In the genomic region with DNA sequence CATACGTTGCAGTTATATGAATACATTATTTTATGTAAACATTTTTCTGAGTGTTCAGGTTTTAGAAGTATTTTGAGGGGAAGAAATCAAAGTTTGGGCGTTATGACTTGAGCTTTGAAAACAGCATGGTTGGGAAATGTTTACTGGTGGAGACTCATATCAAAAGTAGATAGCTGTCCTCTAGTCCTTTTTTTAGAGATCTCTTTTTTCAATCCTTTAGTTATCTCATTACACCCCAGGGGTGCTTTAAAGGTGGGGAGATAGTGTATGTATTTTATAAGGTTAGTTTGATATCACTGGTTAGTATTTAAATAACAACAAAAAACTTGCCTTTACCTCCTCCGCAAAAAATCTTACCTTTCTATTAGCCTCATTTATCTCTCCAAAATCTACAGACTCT, we compare ENCODE assay signal across 11 cellular contexts. TPM values are rescaled to one million over a fixed set of nuclear protein-coding genes. Genes with fewer than 3 reads are reported as not detected.
DNase-seq lines count a peak whose midpoint lies in the region; ATAC-seq and TF ChIP-seq lines count a peak whose summit lies in the region.
"Had no signal": no experiment of that assay in that cellular context is flagged by ENCODE, and none has a peak within 500 bp of the region (broad histone marks: within the 10 kb centered on the region; RNA-seq: fewer than 3 reads in every experiment).

No MANE protein-coding gene starts in this region.

- peak overlapping the region; percentile 97 for H3K4me3 ChIP-seq in CD4-positive, CD25-positive, alpha-beta regulatory T cell (ENCODE audit: low read depth, low read length)
- H3K4me3 ChIP-seq in Loucy (ENCODE audit: low read length, poor library complexity, severe bottlenecking) (peak overlapping the region; percentile 87), choroid plexus epithelial cell (ENCODE audit: low read depth, low read length) (peak overlapping the region; percentile 80)

- peaks cover 52% of the 10 kb centered on the region for H3K4me1 ChIP-seq in CD4-positive, CD25-positive, alpha-beta regulatory T cell (ENCODE audit: control insufficient read depth, insufficient read depth, low read length, poor library complexity, severe bottlenecking)
- H3K4me1 ChIP-seq in Loucy (ENCODE audit: insufficient read depth, low read length, poor library complexity, severe bottlenecking) = peaks cover 59% of the 10 kb centered on the region

- peak overlapping the region; percentile 96 to 98 (median 98) for H3K4me3 Mint-ChIP-seq in CD4-positive, CD25-positive, alpha-beta regulatory T cell
- H3K4me3 Mint-ChIP-seq in neural crest cell = peak overlapping the region; percentile 98

- peaks cover 8% of the 10 kb centered on the region for H3K36me3 Mint-ChIP-seq in CD4-positive, CD25-positive, alpha-beta regulatory T cell
- H3K36me3 Mint-ChIP-seq in neural crest cell (ENCODE audit: low read depth) = no peaks in the 10 kb centered on the region

- H3K4me1 Mint-ChIP-seq in CD4-positive, CD25-positive, alpha-beta regulatory T cell = peaks cover 42 to 73% (median 56%) of the 10 kb centered on the region in 4 donors
- H3K4me1 Mint-ChIP-seq in neural crest cell = peaks cover 44% of the 10 kb centered on the region

- peaks cover 69% of the 10 kb centered on the region for H4K20me1 ChIP-seq in Loucy (ENCODE audit: insufficient read depth, low read length, poor library complexity, severe bottlenecking)

- no peaks in the 10 kb centered on the region for H3K9me2 ChIP-seq in Loucy (replicated peaks; ENCODE audit: low read depth, low read length)

- no peaks in the 10 kb centered on the region for H3K27me3 Mint-ChIP-seq in CD4-positive, CD25-positive, alpha-beta regulatory T cell
- H3K27me3 Mint-ChIP-seq in neural crest cell (ENCODE audit: low read depth) = no peaks in the 10 kb centered on the region

- peak overlapping the region; percentile 98 for H3K9ac ChIP-seq in Loucy (ENCODE audit: low read depth, low read length, poor library complexity, severe bottlenecking)

- no peak overlapping the region for H3K27ac ChIP-seq in CD4-positive, CD25-positive, alpha-beta regulatory T cell (ENCODE audit: insufficient read depth, low read length, poor library complexity, severe bottlenecking)

- no peak for ATAC-seq in CD4-positive, CD25-positive, alpha-beta regulatory T cell (ENCODE audit: low read depth in 2 of 2)
- ATAC-seq in GM18873 (IDR thresholded peaks at IDR 0.05; ENCODE audit: low FRiP score, unreplicated experiment) = no peak

- H3K27me3 ChIP-seq in CD4-positive, CD25-positive, alpha-beta regulatory T cell (ENCODE audit: control insufficient read depth, insufficient read depth, low read length) = no peaks in the 10 kb centered on the region
- H3K27me3 ChIP-seq in Loucy (ENCODE audit: insufficient read depth, low read length, poor library complexity, severe bottlenecking) = peaks cover 5% of the 10 kb centered on the region

- no peaks in the 10 kb centered on the region for H3K9me3 Mint-ChIP-seq in CD4-positive, CD25-positive, alpha-beta regulatory T cell
- H3K9me3 Mint-ChIP-seq in neural crest cell = no peaks in the 10 kb centered on the region

- no peak overlapping the region for H2AFZ ChIP-seq in Loucy (ENCODE audit: low read length)

- peak overlapping the region in 2 of 3 donors; percentile 18 to 72 for H3K27ac Mint-ChIP-seq in CD4-positive, CD25-positive, alpha-beta regulatory T cell
- no peak overlapping the region for H3K27ac Mint-ChIP-seq in neural crest cell (ENCODE audit: unreplicated experiment)

- H3K4me2 ChIP-seq in Loucy (ENCODE audit: low read depth, low read length, poor library complexity, severe bottlenecking) = peak overlapping the region; percentile 85

- H3K79me2 ChIP-seq in Loucy (ENCODE audit: insufficient read depth, low read length) = peaks cover 73% of the 10 kb centered on the region

- H3K9me3 ChIP-seq in CD4-positive, CD25-positive, alpha-beta regulatory T cell (ENCODE audit: control insufficient read depth in 2 of 2, low read length in 2 of 2) = no peaks in the 10 kb centered on the region
- H3K9me3 ChIP-seq in Loucy (ENCODE audit: insufficient read depth, low read depth, low read length) = no peaks in the 10 kb centered on the region

- no peaks in the 10 kb centered on the region for H3K36me3 ChIP-seq in CD4-positive, CD25-positive, alpha-beta regulatory T cell (ENCODE audit: control insufficient read depth, insufficient read depth, low read length)
- no peaks in the 10 kb centered on the region for H3K36me3 ChIP-seq in Loucy (ENCODE audit: insufficient read depth, low read length)

- H3F3A ChIP-seq in Loucy (ENCODE audit: low read depth) = no peaks in the 10 kb centered on the region

- no peak for DNase-seq in CD4-positive, CD25-positive, alpha-beta regulatory T cell
- DNase-seq in choroid plexus epithelial cell (ENCODE audit: low read depth) = no peak
- DNase-seq in neural crest cell (ENCODE audit: low read depth, low spot score) = no peak
- no peak for DNase-seq in SIG-M5 treated with dmso at 0.1 percent for 504 hours (lab: John Stamatoyannopoulos, UW; ENCODE audit: unreplicated experiment)
- no peak for DNase-seq in DMS153 (lab: John Stamatoyannopoulos, UW)
- DNase-seq in NAMALWA (ENCODE audit: low spot score) = no peak
- DNase-seq: activated effector memory CD4-positive, alpha-beta T cell treated with Interleukin-2 at 50 U/mL for 16 hours; NCI-H526 treated with DMSO at 0.1 percent for 48 hours; stimulated activated naive CD4-positive, alpha-beta T cell treated with Interleukin-2 at 50 U/mL for 16 hours had no signal

- no peak for TF ChIP-seq CTCF in Loucy (conservative IDR thresholded peaks at IDR 0.05; ENCODE audit: low read length)
- TF ChIP-seq CTCF in choroid plexus epithelial cell (conservative IDR thresholded peaks at IDR 0.05; ENCODE audit: low read depth, low read length) = no peak
- no peak for TF ChIP-seq CTCF in neural crest cell (conservative IDR thresholded peaks at IDR 0.05)

RNA-seq across cellular contexts. Expression of gene DMTF1, which starts 2.3 kb away (rescaled TPM):
- total RNA-seq in CD4-positive, CD25-positive, alpha-beta regulatory T cell = 167 TPM
- polyA plus RNA-seq in CD4-positive, CD25-positive, alpha-beta regulatory T cell = 10 to 100 TPM; 27.9 to 34.6 (median 31.7) TPM
- 113 and 117 TPM in 2 replicates for total RNA-seq in neural crest cell
